In genomic region chr6:53309059-53309896, GRCh38 we compare ENCODE assay signal across 9 cellular contexts. TPM values are rescaled to one million over a fixed set of nuclear protein-coding genes. Genes with fewer than 3 reads are reported as not detected.
DNase-seq lines count a peak whose midpoint lies in the region; ATAC-seq and TF ChIP-seq lines count a peak whose summit lies in the region.
"Had no signal": no experiment of that assay in that cellular context is flagged by ENCODE, and none has a peak within 500 bp of the region (broad histone marks: within the 10 kb centered on the region; RNA-seq: fewer than 3 reads in every experiment).

No MANE protein-coding gene starts in this region.

- no peaks in the 10 kb centered on the region for H3K9me3 ChIP-seq in CD4-positive, CD25-positive, alpha-beta regulatory T cell (ENCODE audit: control insufficient read depth in 2 of 2, low read length in 2 of 2)
- no peaks in the 10 kb centered on the region for H3K9me3 ChIP-seq in Peyer's patch
- no peaks in the 10 kb centered on the region for H3K9me3 ChIP-seq in suprapubic skin
- H3K9me3 ChIP-seq: heart left ventricle had no signal

- POLR2A ChIA-PET in HEK293T (lab: Yijun Ruan, JAX): no interaction called here

- no peaks in the 10 kb centered on the region for H3K36me3 ChIP-seq in CD4-positive, CD25-positive, alpha-beta regulatory T cell (ENCODE audit: control insufficient read depth, insufficient read depth, low read length)
- no peaks in the 10 kb centered on the region for H3K36me3 ChIP-seq in Peyer's patch
- H3K36me3 ChIP-seq in suprapubic skin: no peaks in the 10 kb centered on the region
- H3K36me3 ChIP-seq: heart left ventricle had no signal

- no peak for TF ChIP-seq CTCF in Peyer's patch (IDR thresholded peaks at IDR 0.05)
- no peak for TF ChIP-seq CTCF in fibroblast of the aortic adventitia (IDR thresholded peaks at IDR 0.05; ENCODE audit: insufficient read depth, low read length)
- no peak for TF ChIP-seq CTCF in suprapubic skin (IDR thresholded peaks at IDR 0.05)

- H3K4me1 ChIP-seq in CD4-positive, CD25-positive, alpha-beta regulatory T cell (ENCODE audit: control insufficient read depth, insufficient read depth, low read length, poor library complexity, severe bottlenecking): peaks cover 80% of the 10 kb centered on the region
- H3K4me1 ChIP-seq in Peyer's patch (peaks cover 0 to 27% (median 12%) of the 10 kb centered on the region in 4 donors), suprapubic skin (peaks cover 25% of the 10 kb centered on the region)

- H3K4me3 ChIP-seq in CD4-positive, CD25-positive, alpha-beta regulatory T cell (ENCODE audit: low read depth, low read length): peak overlapping the region; percentile 66
- H3K4me3 ChIP-seq in Peyer's patch: no peak overlapping the region
- H3K4me3 ChIP-seq in fibroblast of the aortic adventitia (ENCODE audit: low read depth, low read length): no peak overlapping the region
- no peak overlapping the region for H3K4me3 ChIP-seq in suprapubic skin
- H3K4me3 ChIP-seq: heart left ventricle had no signal

- DNase-seq in CD4-positive, CD25-positive, alpha-beta regulatory T cell: peak in 2 of 3 donors; percentile 28 to 56
- DNase-seq in Peyer's patch (peak in 2 of 3 donors; percentile 64 to 78), fibroblast of the aortic adventitia (ENCODE audit: low read depth) (peak; percentile 89), NCI-H446 treated with DMSO at 0.1 percent for 48 hours (lab: John Stamatoyannopoulos, UW) (no peak), suprapubic skin (ENCODE audit: low spot score in 2 of 2) (no peak), HEK293T (ENCODE audit: extremely low spot score) (no peak)

- no peak for TF ChIP-seq EP300 in suprapubic skin (IDR thresholded peaks at IDR 0.05)

- no peaks in the 10 kb centered on the region for H3K27me3 Mint-ChIP-seq in CD4-positive, CD25-positive, alpha-beta regulatory T cell

- peaks cover 3% of the 10 kb centered on the region for H3K36me3 Mint-ChIP-seq in CD4-positive, CD25-positive, alpha-beta regulatory T cell

- H3K9me3 Mint-ChIP-seq in CD4-positive, CD25-positive, alpha-beta regulatory T cell: no peaks in the 10 kb centered on the region

- no peaks in the 10 kb centered on the region for H3K27me3 ChIP-seq in CD4-positive, CD25-positive, alpha-beta regulatory T cell (ENCODE audit: control insufficient read depth, insufficient read depth, low read length)
- H3K27me3 ChIP-seq in Peyer's patch: no peaks in the 10 kb centered on the region
- H3K27me3 ChIP-seq in suprapubic skin: no peaks in the 10 kb centered on the region
- H3K27me3 ChIP-seq: heart left ventricle had no signal

- H3K27ac Mint-ChIP-seq in CD4-positive, CD25-positive, alpha-beta regulatory T cell: peak overlapping the region; percentile 76 to 96 (median 95)

- peak overlapping the region; percentile 75 for H3K27ac ChIP-seq in CD4-positive, CD25-positive, alpha-beta regulatory T cell (ENCODE audit: insufficient read depth, low read length, poor library complexity, severe bottlenecking)
- H3K27ac ChIP-seq in Peyer's patch (peak overlapping the region in 3 of 4 donors; percentile 9 to 85 (median 28)), suprapubic skin (no peak overlapping the region)
- H3K27ac ChIP-seq: heart left ventricle had no signal

- 77% methylated on average over 7 of the region's 7 CpGs for WGBS in suprapubic skin

- TF ChIP-seq POLR2A in Peyer's patch (IDR thresholded peaks at IDR 0.05) (no peak), suprapubic skin (IDR thresholded peaks at IDR 0.05) (no peak)

- peak; percentile 48 to 55 for ATAC-seq in CD4-positive, CD25-positive, alpha-beta regulatory T cell (ENCODE audit: low read depth in 2 of 2)
- ATAC-seq in GM19023 (IDR thresholded peaks at IDR 0.05; ENCODE audit: unreplicated experiment): peak; percentile 60
- ATAC-seq in HG03135 (IDR thresholded peaks at IDR 0.05; ENCODE audit: unreplicated experiment): peak; percentile 70

- CTCF ChIA-PET in HEK293T (lab: Yijun Ruan, JAX): no interaction called here

- H3K4me3 Mint-ChIP-seq in CD4-positive, CD25-positive, alpha-beta regulatory T cell: peak overlapping the region; percentile 65 to 86 (median 76)

- H3K4me1 Mint-ChIP-seq in CD4-positive, CD25-positive, alpha-beta regulatory T cell: peaks cover 55 to 83% (median 75%) of the 10 kb centered on the region in 4 donors

TF ChIP-seq in HEK293T, 16 proteins besides CTCF, POLR2A, EP300 and RAD21:
- TF ChIP-seq FOXA1 (IDR thresholded peaks at IDR 0.05) (no peak), SP1 (IDR thresholded peaks at IDR 0.05) (no peak), FOXM1 (IDR thresholded peaks at IDR 0.05; ENCODE audit: borderline replicate concordance) (no peak), FOXK2 (IDR thresholded peaks at IDR 0.05) (no peak), BHLHE40 (IDR thresholded peaks at IDR 0.05; ENCODE audit: borderline replicate concordance) (no peak), ELF4 (IDR thresholded peaks at IDR 0.05) (no peak), LEF1 (IDR thresholded peaks at IDR 0.05; ENCODE audit: borderline replicate concordance) (no peak), NFRKB (IDR thresholded peaks at IDR 0.05) (no peak), SUZ12 (IDR thresholded peaks at IDR 0.05) (no peak), TARDBP (IDR thresholded peaks at IDR 0.05) (no peak), ARNT (IDR thresholded peaks at IDR 0.05) (no peak), ZNF384 (IDR thresholded peaks at IDR 0.05) (no peak), L3MBTL2 (conservative IDR thresholded peaks at IDR 0.05) (no peak), HDGF (IDR thresholded peaks at IDR 0.05; ENCODE audit: borderline replicate concordance) (no peak), CTBP1 (IDR thresholded peaks at IDR 0.05; ENCODE audit: borderline replicate concordance) (no peak), PKNOX1 (IDR thresholded peaks at IDR 0.05) (no peak)

RNA-seq across cellular contexts. Expression of gene ELOVL5, which starts 39.5 kb away (rescaled TPM):
- total RNA-seq in CD4-positive, CD25-positive, alpha-beta regulatory T cell: 201 TPM
- 100 to 1,000 TPM; 139 to 175 (median 154) TPM for polyA plus RNA-seq in CD4-positive, CD25-positive, alpha-beta regulatory T cell
- total RNA-seq in Peyer's patch (100 to 1,000 TPM in 1 of 4 donors, 10 to 100 TPM in 3; 40.3 to 101 (median 78.6) TPM), fibroblast of the aortic adventitia (ENCODE audit: low replicate concordance) (38.9 and 95.1 TPM in 2 replicates), suprapubic skin (10 to 100 TPM; 39.7 to 84.2 (median 57.4) TPM)

Comparison
In these comparisons a context has a peak if more than half of its experiments do, and no peak if none do; other contexts are left out.
1. DNase-seq: peak in CD4-positive, CD25-positive, alpha-beta regulatory T cell (2 of 3), Peyer's patch (2 of 3) and fibroblast of the aortic adventitia (single experiment); none in NCI-H446 treated with DMSO at 0.1 percent for 48 hours (single experiment), suprapubic skin (0 of 2) and HEK293T (single experiment).
2. Peak in every context shown above with its lines, with median percentiles within 50 percentile points of each other: ATAC-seq.